8 cellular contexts compared by ENCODE assay signal in genomic region chr1:65148548-65149390, GRCh38. TPM values are rescaled to one million over a fixed set of nuclear protein-coding genes. Genes with fewer than 3 reads are reported as not detected.
A peak's percentile ranks its signal among the peaks of the same experiment; 100 is the strongest.
DNase-seq lines count a peak whose midpoint lies in the region; ATAC-seq and TF ChIP-seq lines count a peak whose summit lies in the region.

No MANE protein-coding gene starts in this region.

- TF ChIP-seq CTCF in RWPE1 (conservative IDR thresholded peaks at IDR 0.05; ENCODE audit: low read depth) = peak; percentile 26

- H3K4me2 ChIP-seq in skeletal muscle satellite cell (ENCODE audit: low read length) = peak overlapping the region; percentile 98

- H3K4me3 ChIP-seq in iPS-11a (ENCODE audit: low read depth, low read length) = peak overlapping the region; percentile 63
- peak overlapping the region; percentile 88 for H3K4me3 ChIP-seq in skeletal muscle satellite cell (ENCODE audit: low read length)

- no peaks in the 10 kb centered on the region for H3K36me3 ChIP-seq in skeletal muscle satellite cell (ENCODE audit: insufficient read depth, low read length)

- no peaks in the 10 kb centered on the region for H3K9me3 ChIP-seq in skeletal muscle satellite cell (replicated peaks; ENCODE audit: low read length)

- POLR2A ChIA-PET in RWPE1 (lab: Yijun Ruan, JAX; ENCODE audit: low non-redundant PET) = no interaction called here

- ATAC-seq in GM19351 (IDR thresholded peaks at IDR 0.05; ENCODE audit: unreplicated experiment) (peak; percentile 54), HG03439 (IDR thresholded peaks at IDR 0.05; ENCODE audit: unreplicated experiment) (peak; percentile 66)

- H3K27me3 ChIP-seq in skeletal muscle satellite cell (ENCODE audit: control insufficient read depth, insufficient read depth, low read length) = peaks cover 9% of the 10 kb centered on the region

- DNase-seq in Caki2 (ENCODE audit: low read depth) = peak; percentile 78
- DNase-seq in RWPE1 (ENCODE audit: low spot score) = peak; percentile 41
- DNase-seq in astrocyte of the hippocampus (ENCODE audit: low read depth, low spot score) = peak; percentile 78
- no peak for DNase-seq in MV-4-11 (lab: John Stamatoyannopoulos, UW)

- in situ Hi-C loops in Caki2 (cut with HindIII; ENCODE audit: low pct_unique_long_range_greater_than_20kb, low sequenced_read_pairs) = no loop called here

- H3K27ac ChIP-seq in RWPE1 = peak overlapping the region; percentile 83

- H3K9ac ChIP-seq in skeletal muscle satellite cell (ENCODE audit: low read depth, low read length) = peak overlapping the region; percentile 80

- CTCF ChIA-PET in RWPE1 (lab: Yijun Ruan, JAX) = interaction anchor here (0.6 kb wide), 2 partner anchors 60 to 1205 kb away, joined by 3 read pairs; no protein-coding TSS in a partner anchor

- H3K4me1 ChIP-seq in skeletal muscle satellite cell (ENCODE audit: control insufficient read depth, insufficient read depth, low read length) = peaks cover 12% of the 10 kb centered on the region

RNA-seq across cellular contexts. Expression of gene AK4, which starts 0.8 kb away (rescaled TPM):
- total RNA-seq in Caki2 (2014; rRNA removed; shearing (Covaris generic); ENCODE audit: low replicate concordance) = 14.0 and 14.7 TPM in 2 replicates
- 76.0 and 118 TPM in 2 replicates for total RNA-seq in skeletal muscle satellite cell (2012; rRNA removed)
